ENCODE assay signal across 9 cellular contexts in genomic region chr7:100090527-100091410, GRCh38. TPM values are rescaled to one million over a fixed set of nuclear protein-coding genes. Genes with fewer than 3 reads are reported as not detected.
DNase-seq lines count a peak whose midpoint lies in the region; ATAC-seq, FAIRE-seq and TF ChIP-seq lines count a peak whose summit lies in the region.
"Had no signal": no experiment of that assay in that cellular context is flagged by ENCODE, and none has a peak within 500 bp of the region (broad histone marks: within the 10 kb centered on the region; RNA-seq: fewer than 3 reads in every experiment).

No MANE protein-coding gene starts in this region.

- H3K4me3 ChIP-seq in BLaER1 (no peak overlapping the region), suprapubic skin (no peak overlapping the region)

- intact Hi-C loops in left cardiac atrium (cut with DNase I) = no loop called here

- FAIRE-seq in H54 (lab: Jason Lieb, UNC) = no peak

- H3K9ac ChIP-seq in BLaER1 = peak overlapping the region; percentile 96; the same call in 1 of the 2 replicates
- H3K9ac ChIP-seq: KMS-11 had no signal

- peaks cover 40% of the 10 kb centered on the region for H3K4me1 ChIP-seq in BLaER1
- H3K4me1 ChIP-seq in suprapubic skin = peaks cover 24% of the 10 kb centered on the region

- H3K9me3 Mint-ChIP-seq in activated CD4-positive, alpha-beta memory T cell treated with anti-CD3 and anti-CD28 coated beads, Interleukin-2, amount 10 ng/mL, durations not matched to agents 7 days and 5 days = no peaks in the 10 kb centered on the region

- peaks cover 52% of the 10 kb centered on the region for H4K20me1 ChIP-seq in BLaER1

- H3K27ac Mint-ChIP-seq in activated CD4-positive, alpha-beta memory T cell treated with anti-CD3 and anti-CD28 coated beads, Interleukin-2, amount 10 ng/mL, durations not matched to agents 7 days and 5 days = peak overlapping the region; percentile 55

- ATAC-seq in left cardiac atrium = no peak

- H3K27ac ChIP-seq in BLaER1 = no peak overlapping the region
- no peak overlapping the region for H3K27ac ChIP-seq in suprapubic skin

- H3K4me3 Mint-ChIP-seq in activated CD4-positive, alpha-beta memory T cell treated with anti-CD3 and anti-CD28 coated beads, Interleukin-2, amount 10 ng/mL, durations not matched to agents 7 days and 5 days = peak overlapping the region; percentile 45

- H3K9me3 ChIP-seq in BLaER1 (no peaks in the 10 kb centered on the region), suprapubic skin (no peaks in the 10 kb centered on the region)

- POLR2A ChIA-PET in activated CD4-positive, alpha-beta memory T cell treated with anti-CD3 and anti-CD28 coated beads, Interleukin-2, amount 10 ng/mL, durations not matched to agents 7 days and 5 days (lab: Charles Lee) = interaction anchor here (0.9 to 11.1 kb wide), 6 partner anchors 10 to 37 kb away, joined by 3 to 169 read pairs (median 6); partner anchors contain the start of genes AP4M1, CNPY4, MBLAC1 and MCM7

- DNase-seq in H54 (ENCODE audit: insufficient read length, low spot score) (no peak), left kidney (ENCODE audit: low read depth, low spot score) (peak; percentile 27), ecto neural progenitor cell (ENCODE audit: low spot score) (no peak), left cardiac atrium (no peak), MV-4-11 (lab: John Stamatoyannopoulos, UW) (no peak), suprapubic skin (ENCODE audit: low spot score in 2 of 2) (no peak)
- no peak for DNase-seq in activated CD4-positive, alpha-beta memory T cell treated with anti-CD3 and anti-CD28 coated beads, Interleukin-2, amount 10 ng/mL, durations not matched to agents 7 days and 5 days

- TF ChIP-seq POLR2A in H54 (IDR thresholded peaks at IDR 0.05; ENCODE audit: low read depth, low read length) = 0 out of 2 replicates have a peak, but pooled peaks have one; percentile 4
- no peak for TF ChIP-seq POLR2A in suprapubic skin (IDR thresholded peaks at IDR 0.05)

- H3K4me2 ChIP-seq in BLaER1 = peak overlapping the region; percentile 79; the same call in 1 of the 2 replicates

- TF ChIP-seq EP300 in suprapubic skin (IDR thresholded peaks at IDR 0.05) = no peak

- WGBS in suprapubic skin = 88% methylated on average over 14 of the region's 14 CpGs

- no peaks in the 10 kb centered on the region for H3K27me3 Mint-ChIP-seq in activated CD4-positive, alpha-beta memory T cell treated with anti-CD3 and anti-CD28 coated beads, Interleukin-2, amount 10 ng/mL, durations not matched to agents 7 days and 5 days

- H3K36me3 ChIP-seq in BLaER1 = peaks cover 60% of the 10 kb centered on the region
- peaks cover 55% of the 10 kb centered on the region for H3K36me3 ChIP-seq in suprapubic skin

- CTCF ChIA-PET in activated CD4-positive, alpha-beta memory T cell treated with anti-CD3 and anti-CD28 coated beads, Interleukin-2, amount 10 ng/mL, durations not matched to agents 7 days and 5 days (lab: Charles Lee) = interaction anchor here (0.6 to 1.5 kb wide), 2 partner anchors 11 to 39 kb away, joined by 3 read pairs; partner anchors contain the start of genes AP4M1 and MCM7

- H3K27me3 ChIP-seq in BLaER1 = no peaks in the 10 kb centered on the region
- no peaks in the 10 kb centered on the region for H3K27me3 ChIP-seq in suprapubic skin

- peaks cover 64% of the 10 kb centered on the region for H3K36me3 Mint-ChIP-seq in activated CD4-positive, alpha-beta memory T cell treated with anti-CD3 and anti-CD28 coated beads, Interleukin-2, amount 10 ng/mL, durations not matched to agents 7 days and 5 days (ENCODE audit: low read depth)

- no peak for TF ChIP-seq CTCF in suprapubic skin (IDR thresholded peaks at IDR 0.05)

- H3K4me1 Mint-ChIP-seq in activated CD4-positive, alpha-beta memory T cell treated with anti-CD3 and anti-CD28 coated beads, Interleukin-2, amount 10 ng/mL, durations not matched to agents 7 days and 5 days = peaks cover 46% of the 10 kb centered on the region

RNA-seq across cellular contexts. Expression of gene COPS6, which starts 2.0 kb away (rescaled TPM):
- total RNA-seq in activated CD4-positive, alpha-beta memory T cell treated with anti-CD3 and anti-CD28 coated beads, Interleukin-2, amount 10 ng/mL, durations not matched to agents 7 days and 5 days = 10 to 100 TPM; 81.7 to 86.3 TPM
- total RNA-seq in left cardiac atrium = 100 to 1,000 TPM in 1 of 2 donors, 10 to 100 TPM in 1; 90.0 to 109 TPM
- 10 to 100 TPM; 35.8 to 60.7 (median 47.7) TPM for total RNA-seq in suprapubic skin

RNA-seq across cellular contexts. Expression of gene ZNF3, which starts 9.2 kb away (rescaled TPM):
- total RNA-seq in activated CD4-positive, alpha-beta memory T cell treated with anti-CD3 and anti-CD28 coated beads, Interleukin-2, amount 10 ng/mL, durations not matched to agents 7 days and 5 days = 10 to 100 TPM; 21.1 to 22.1 TPM
- total RNA-seq in left cardiac atrium (10 to 100 TPM; 14.6 to 17.3 TPM), suprapubic skin (10 to 100 TPM; 13.2 to 30.3 (median 24.4) TPM)

RNA-seq across cellular contexts. Expression of gene MCM7, which starts 10.4 kb away (rescaled TPM):
- total RNA-seq in activated CD4-positive, alpha-beta memory T cell treated with anti-CD3 and anti-CD28 coated beads, Interleukin-2, amount 10 ng/mL, durations not matched to agents 7 days and 5 days = 100 to 1,000 TPM; 266 to 273 TPM
- total RNA-seq in left cardiac atrium (10 to 100 TPM; 17.7 to 31.7 TPM), suprapubic skin (10 to 100 TPM; 43.8 to 97.0 (median 51.8) TPM)

RNA-seq across cellular contexts. Expression of gene AP4M1, which starts 10.7 kb away (rescaled TPM):
- 10 to 100 TPM; 10.6 to 15.2 TPM for total RNA-seq in activated CD4-positive, alpha-beta memory T cell treated with anti-CD3 and anti-CD28 coated beads, Interleukin-2, amount 10 ng/mL, durations not matched to agents 7 days and 5 days
- 10 to 100 TPM; 11.1 to 13.2 TPM for total RNA-seq in left cardiac atrium
- 10 to 100 TPM; 16.7 to 33.2 (median 31.8) TPM for total RNA-seq in suprapubic skin

RNA-seq across cellular contexts. Expression of gene TAF6, which starts 28.4 kb away (rescaled TPM):
- total RNA-seq in activated CD4-positive, alpha-beta memory T cell treated with anti-CD3 and anti-CD28 coated beads, Interleukin-2, amount 10 ng/mL, durations not matched to agents 7 days and 5 days = 10 to 100 TPM; 54.6 to 56.5 TPM
- 10 to 100 TPM; 29.1 to 30.6 TPM for total RNA-seq in left cardiac atrium
- 10 to 100 TPM; 31.7 to 59.3 (median 48.9) TPM for total RNA-seq in suprapubic skin
